In the genomic region with DNA sequence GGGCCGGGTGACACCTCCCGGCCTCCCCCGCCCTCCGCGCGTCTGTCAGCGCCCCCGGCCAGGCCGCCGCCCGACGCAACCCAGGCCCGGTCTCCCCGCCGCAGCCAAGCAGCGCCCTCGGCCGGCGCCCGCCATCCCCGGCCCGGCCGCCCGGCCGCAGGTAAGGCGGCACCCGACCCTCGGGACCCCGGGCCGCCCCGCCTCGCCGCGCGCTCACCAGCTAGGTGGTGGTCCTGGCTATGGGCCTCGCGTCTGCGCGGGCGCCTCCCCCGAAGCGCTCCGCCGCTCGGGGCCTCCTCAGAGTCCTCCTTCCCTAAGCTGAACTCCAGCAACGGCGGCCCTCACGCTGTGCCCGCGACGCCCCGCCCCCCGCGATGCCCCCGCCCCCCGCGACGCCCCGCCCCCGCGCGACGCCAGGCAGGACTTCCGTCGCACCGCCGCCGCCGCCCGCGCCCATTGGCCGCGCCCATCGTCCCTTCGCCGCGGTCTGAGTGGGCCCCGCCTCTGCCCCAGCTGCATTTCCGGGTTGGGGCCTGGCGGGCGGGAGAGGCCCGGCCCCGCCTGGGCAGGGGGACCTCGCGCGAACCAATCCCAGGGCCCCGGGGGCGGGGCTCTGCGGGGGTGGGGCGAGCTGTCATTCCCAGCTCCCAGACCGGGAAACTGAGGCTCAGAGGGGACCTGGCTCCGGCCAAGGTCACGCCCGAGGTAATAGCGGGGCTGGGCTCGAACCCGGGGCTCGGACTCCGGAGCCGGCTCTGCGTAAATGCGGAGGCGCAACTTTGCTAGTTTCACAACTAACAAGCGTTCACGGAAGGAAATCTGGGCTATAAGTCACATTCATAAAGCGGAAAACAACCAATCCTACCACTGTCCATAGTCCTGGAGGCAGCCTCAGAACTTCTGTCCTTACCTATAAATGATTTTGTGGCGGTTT, we compare ENCODE assay signal across 1 cellular context.
TF ChIP-seq lines count a peak whose summit lies in the region.

No MANE protein-coding gene starts in this region.

TF ChIP-seq in A549, 52 proteins besides CTCF, POLR2A, EP300 and RAD21 (continued from another document):
- TF ChIP-seq, protein P1, sequence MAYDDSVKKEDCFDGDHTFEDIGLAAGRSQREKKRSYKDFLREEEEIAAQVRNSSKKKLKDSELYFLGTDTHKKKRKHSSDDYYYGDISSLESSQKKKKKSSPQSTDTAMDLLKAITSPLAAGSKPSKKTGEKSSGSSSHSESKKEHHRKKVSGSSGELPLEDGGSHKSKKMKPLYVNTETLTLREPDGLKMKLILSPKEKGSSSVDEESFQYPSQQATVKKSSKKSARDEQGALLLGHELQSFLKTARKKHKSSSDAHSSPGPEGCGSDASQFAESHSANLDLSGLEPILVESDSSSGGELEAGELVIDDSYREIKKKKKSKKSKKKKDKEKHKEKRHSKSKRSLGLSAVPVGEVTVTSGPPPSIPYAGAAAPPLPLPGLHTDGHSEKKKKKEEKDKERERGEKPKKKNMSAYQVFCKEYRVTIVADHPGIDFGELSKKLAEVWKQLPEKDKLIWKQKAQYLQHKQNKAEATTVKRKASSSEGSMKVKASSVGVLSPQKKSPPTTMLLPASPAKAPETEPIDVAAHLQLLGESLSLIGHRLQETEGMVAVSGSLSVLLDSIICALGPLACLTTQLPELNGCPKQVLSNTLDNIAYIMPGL (CRISPR knock-in tag; IDR thresholded peaks at IDR 0.05; ENCODE audit: borderline replicate concordance), result no peak
- TF ChIP-seq, protein P2, sequence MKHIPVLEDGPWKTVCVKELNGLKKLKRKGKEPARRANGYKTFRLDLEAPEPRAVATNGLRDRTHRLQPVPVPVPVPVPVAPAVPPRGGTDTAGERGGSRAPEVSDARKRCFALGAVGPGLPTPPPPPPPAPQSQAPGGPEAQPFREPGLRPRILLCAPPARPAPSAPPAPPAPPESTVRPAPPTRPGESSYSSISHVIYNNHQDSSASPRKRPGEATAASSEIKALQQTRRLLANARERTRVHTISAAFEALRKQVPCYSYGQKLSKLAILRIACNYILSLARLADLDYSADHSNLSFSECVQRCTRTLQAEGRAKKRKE (CRISPR knock-in tag; IDR thresholded peaks at IDR 0.05; ENCODE audit: low read depth), result no peak
- TF ChIP-seq BCL3 (IDR thresholded peaks at IDR 0.05), result 0 out of 3 replicates have a peak, but pooled peaks have one; percentile 35
- no peak for TF ChIP-seq NR3C1 (IDR thresholded peaks at IDR 0.05)
- TF ChIP-seq EHF (CRISPR knock-in tag; IDR thresholded peaks at IDR 0.05), result no peak
- TF ChIP-seq ESRRA (IDR thresholded peaks at IDR 0.05; ENCODE audit: borderline replicate concordance, low read length), result 0 out of 2 replicates have a peak, but pooled peaks have one; percentile 33
